In genomic region chr5:73497537-73498056, GRCh38 we compare ENCODE assay signal across 1 cellular context.
TF ChIP-seq lines count a peak whose summit lies in the region.

No MANE protein-coding gene starts in this region.

TF ChIP-seq in K562, 482 proteins besides CTCF, POLR2A, EP300 and RAD21 (continued from another document):
- TF ChIP-seq RNF219 (CRISPR knock-in tag; IDR thresholded peaks at IDR 0.05) (0 out of 2 replicates have a peak, but pooled peaks have one; percentile 19), GTF2E2 (tag; IDR thresholded peaks at IDR 0.05) (0 out of 2 replicates have a peak, but pooled peaks have one; percentile 16), NCOA6 (IDR thresholded peaks at IDR 0.05) (0 out of 2 replicates have a peak, but pooled peaks have one; percentile 28), ZNF644 (tag; IDR thresholded peaks at IDR 0.05; ENCODE audit: low read depth) (peak; percentile 2; the same call in 1 of the 2 replicates), SNIP1 (IDR thresholded peaks at IDR 0.05; ENCODE audit: low read depth) (no peak), HMBOX1 (IDR thresholded peaks at IDR 0.05) (0 out of 2 replicates have a peak, but pooled peaks have one; percentile 1), NCOA2 (IDR thresholded peaks at IDR 0.05; ENCODE audit: partially characterized antibody in 2 of 2) (no peak), ZNF639 (CRISPR knock-in tag; conservative IDR thresholded peaks at IDR 0.05 in 1 of 2, IDR thresholded peaks at IDR 0.05 in 1 of 2) (0 out of 4 replicates have a peak, but pooled peaks of 1 of the 2 experiments have one; percentile 7), RBM17 (IDR thresholded peaks at IDR 0.05; ENCODE audit: borderline replicate concordance, low read depth, low read length) (no peak), PRMT5 (CRISPR knock-in tag; IDR thresholded peaks at IDR 0.05) (no peak), NCOR1 (IDR thresholded peaks at IDR 0.05) (0 out of 2 replicates have a peak, but pooled peaks have one; percentile 3), NEUROD1 (IDR thresholded peaks at IDR 0.05; ENCODE audit: borderline replicate concordance, low read depth, low read length, partially characterized antibody) (no peak)
TF ChIP-seq in K562: peak in this region for 8.
